19 cellular contexts compared by ENCODE assay signal in genomic region chr4:966266-967112, GRCh38. TPM values are rescaled to one million over a fixed set of nuclear protein-coding genes. Genes with fewer than 3 reads are reported as not detected.
"Had no signal": no experiment of that assay in that cellular context is flagged by ENCODE, and none has a peak within 500 bp of the region (broad histone marks: within the 10 kb centered on the region; RNA-seq: fewer than 3 reads in every experiment).

No MANE protein-coding gene starts in this region.

- H3K9me3 Mint-ChIP-seq: naive B cell; stimulated activated memory B cell treated with anti-CD40 and anti-IgM and Interleukin-4, amounts not matched to agents 10 μg/mL and 1 μg/mL and 100 μg/mL, for 72 hours; stimulated activated naive CD8-positive, alpha-beta T cell treated with anti-CD3 and anti-CD28 coated beads, Interleukin-15, Interleukin-2, amounts not matched to agents 100 ng/mL and 50 ng/mL, for 24 hours had no signal

- H3K27ac Mint-ChIP-seq: naive B cell; stimulated activated memory B cell treated with anti-CD40 and anti-IgM and Interleukin-4, amounts not matched to agents 10 μg/mL and 1 μg/mL and 100 μg/mL, for 72 hours; stimulated activated naive CD8-positive, alpha-beta T cell treated with anti-CD3 and anti-CD28 coated beads, Interleukin-15, Interleukin-2, amounts not matched to agents 100 ng/mL and 50 ng/mL, for 24 hours had no signal

- ATAC-seq: esophagus mucosa, heart right ventricle, right lobe of liver had no signal

- H3K27me3 Mint-ChIP-seq: naive B cell; stimulated activated memory B cell treated with anti-CD40 and anti-IgM and Interleukin-4, amounts not matched to agents 10 μg/mL and 1 μg/mL and 100 μg/mL, for 72 hours; stimulated activated naive CD8-positive, alpha-beta T cell treated with anti-CD3 and anti-CD28 coated beads, Interleukin-15, Interleukin-2, amounts not matched to agents 100 ng/mL and 50 ng/mL, for 24 hours had no signal

- H3K36me3 Mint-ChIP-seq: naive B cell had no signal

- DNase-seq: effector memory CD4-positive, alpha-beta T cell; hypothalamus; islet precursor cell; mesendoderm; naive B cell; ovary; stimulated activated CD4-positive, alpha-beta T cell treated with anti-CD3 and anti-CD28 coated beads, Interleukin-15, amount 100 ng/mL, for 24 hours; stimulated activated CD4-positive, alpha-beta T cell treated with anti-CD3 and anti-CD28 coated beads, Interleukin-1b, Interleukin-23, amount 100 ng/mL, for 48 hours; stimulated activated CD4-positive, alpha-beta T cell treated with anti-CD3 and anti-CD28 coated beads, Interleukin-4, amount 100 ng/mL, for 24 hours; tibial artery had no signal

- H3K36me3 ChIP-seq: ovary had no signal

- H3K4me3 ChIP-seq: heart right ventricle, ovary, right lobe of liver, tibial artery, upper lobe of left lung, vagina had no signal

- H3K27me3 ChIP-seq: ovary, right lobe of liver, vagina had no signal

- H3K4me3 Mint-ChIP-seq: stimulated activated memory B cell treated with anti-CD40 and anti-IgM and Interleukin-4, amounts not matched to agents 10 μg/mL and 1 μg/mL and 100 μg/mL, for 72 hours; stimulated activated naive CD8-positive, alpha-beta T cell treated with anti-CD3 and anti-CD28 coated beads, Interleukin-15, Interleukin-2, amounts not matched to agents 100 ng/mL and 50 ng/mL, for 24 hours had no signal

- FAIRE-seq: endometrium, frontal cortex had no signal

- H3K27ac ChIP-seq: heart right ventricle, ovary, right lobe of liver, tibial artery, upper lobe of left lung, vagina had no signal

- H3K9me3 ChIP-seq: heart right ventricle, ovary, right lobe of liver, tibial artery, upper lobe of left lung, vagina had no signal

RNA-seq across cellular contexts. Expression of gene SLC26A1, which starts 26.7 kb away (rescaled TPM):
- total RNA-seq: esophagus mucosa had no signal
